Comparison of ENCODE assay signal across 18 cellular contexts in genomic region chr9:92059045-92059444, GRCh38.
"Had no signal": no experiment of that assay in that cellular context is flagged by ENCODE, and none has a peak within 500 bp of the region (broad histone marks: within the 10 kb centered on the region; RNA-seq: fewer than 3 reads in every experiment).

No MANE protein-coding gene starts in this region.

- H3K27ac Mint-ChIP-seq: activated CD4-positive, alpha-beta T cell treated with anti-CD3 and anti-CD28 coated beads, Interleukin-2, amount 10 ng/mL, durations not matched to agents 24 days and 14 days; activated CD8-positive, alpha-beta T cell treated with anti-CD3 and anti-CD28 coated beads for 36 hours; activated naive CD4-positive, alpha-beta T cell treated with anti-CD3 and anti-CD28 coated beads, Interleukin-2, amount 10 ng/mL, durations not matched to agents 7 days and 5 days had no signal

- H3K4me3 Mint-ChIP-seq: activated CD4-positive, alpha-beta T cell treated with anti-CD3 and anti-CD28 coated beads, Interleukin-2, amount 10 ng/mL, durations not matched to agents 24 days and 14 days; activated CD8-positive, alpha-beta T cell treated with anti-CD3 and anti-CD28 coated beads for 36 hours; activated naive CD4-positive, alpha-beta T cell treated with anti-CD3 and anti-CD28 coated beads, Interleukin-2, amount 10 ng/mL, durations not matched to agents 7 days and 5 days; activated T-cell treated with anti-CD3 and anti-CD28 coated beads, Interleukin-2, amount 50 U/mL, for 24 hours; naive thymus-derived CD4-positive, alpha-beta T cell had no signal

- H3K4me1 ChIP-seq: ascending aorta, gastrocnemius medialis, thyroid gland had no signal

- ATAC-seq: activated CD8-positive, alpha-beta T cell treated with anti-CD3 and anti-CD28 coated beads for 36 hours; gastrocnemius medialis; left ventricle myocardium superior; naive thymus-derived CD4-positive, alpha-beta T cell had no signal

- H3K4me3 ChIP-seq: ascending aorta, gastrocnemius medialis, thyroid gland had no signal

- H3K27me3 ChIP-seq: ascending aorta, gastrocnemius medialis, thyroid gland had no signal

- DNase-seq: activated CD4-positive, alpha-beta T cell treated with anti-CD3 and anti-CD28 coated beads, Interleukin-2, amount 10 ng/mL, durations not matched to agents 24 days and 14 days; activated CD8-positive, alpha-beta T cell treated with anti-CD3 and anti-CD28 coated beads for 36 hours; activated effector memory CD4-positive, alpha-beta T cell treated with Interleukin-2 at 50 U/mL for 16 hours; activated naive CD4-positive, alpha-beta T cell treated with anti-CD3 and anti-CD28 coated beads, Interleukin-2, amount 10 ng/mL, durations not matched to agents 7 days and 5 days; activated T-cell treated with anti-CD3 and anti-CD28 coated beads, Interleukin-2, amount 50 U/mL, for 24 hours; cerebellar nuclear complex; cortex of kidney; gastrocnemius medialis; head of caudate nucleus; kidney glomerular epithelial cell; left ventricle myocardium superior; naive thymus-derived CD4-positive, alpha-beta T cell; nucleus accumbens; posterior cingulate gyrus; stimulated activated naive CD4-positive, alpha-beta T cell treated with Interleukin-2 at 50 U/mL for 16 hours; T-helper 9 cell; thyroid gland had no signal

- H3K27me3 Mint-ChIP-seq: activated CD4-positive, alpha-beta T cell treated with anti-CD3 and anti-CD28 coated beads, Interleukin-2, amount 10 ng/mL, durations not matched to agents 24 days and 14 days; activated CD8-positive, alpha-beta T cell treated with anti-CD3 and anti-CD28 coated beads for 36 hours; activated naive CD4-positive, alpha-beta T cell treated with anti-CD3 and anti-CD28 coated beads, Interleukin-2, amount 10 ng/mL, durations not matched to agents 7 days and 5 days; activated T-cell treated with anti-CD3 and anti-CD28 coated beads, Interleukin-2, amount 50 U/mL, for 24 hours; naive thymus-derived CD4-positive, alpha-beta T cell had no signal

- H3K9me3 ChIP-seq: thyroid gland had no signal

- H3K27ac ChIP-seq: ascending aorta, gastrocnemius medialis, thyroid gland had no signal
